ENCODE assay signal across 19 cellular contexts in the genomic region with DNA sequence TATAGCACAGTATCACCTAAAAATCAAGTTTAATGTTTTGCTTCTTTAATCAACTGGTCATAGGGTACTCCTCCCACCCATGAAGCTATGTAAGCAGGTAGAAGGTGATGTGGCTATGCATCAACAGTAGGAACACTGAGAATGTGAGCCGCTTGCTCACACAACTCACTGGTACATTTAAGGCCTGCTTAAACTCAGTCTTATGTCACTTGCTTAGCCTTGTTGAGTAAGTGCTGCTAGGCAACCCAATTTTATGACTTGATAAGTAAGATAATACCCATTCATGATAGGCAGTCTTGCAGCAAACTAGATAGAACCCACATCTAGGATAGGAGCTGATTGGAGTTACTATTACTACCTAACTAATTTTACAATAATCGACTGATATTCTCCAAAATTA.
A peak's percentile ranks its signal among the peaks of the same experiment; 100 is the strongest.
DNase-seq lines count a peak whose midpoint lies in the region; ATAC-seq, FAIRE-seq and TF ChIP-seq lines count a peak whose summit lies in the region.
"Had no signal": no experiment of that assay in that cellular context is flagged by ENCODE, and none has a peak within 500 bp of the region (broad histone marks: within the 10 kb centered on the region; RNA-seq: fewer than 3 reads in every experiment).

No MANE protein-coding gene starts in this region.

- no peaks in the 10 kb centered on the region for H3K27me3 ChIP-seq in PC-3 (ENCODE audit: low read length)
- no peaks in the 10 kb centered on the region for H3K27me3 ChIP-seq in small intestine (ENCODE audit: control insufficient read depth in 2 of 2, insufficient read depth in 2 of 2, low read length in 2 of 2)
- no peaks in the 10 kb centered on the region for H3K27me3 ChIP-seq in vagina
- H3K27me3 ChIP-seq: MG63, SJCRH30 had no signal

- H3K79me2 ChIP-seq in PC-3 (ENCODE audit: low read length): no peaks in the 10 kb centered on the region

- no peaks in the 10 kb centered on the region for H4K20me1 ChIP-seq in PC-3 (ENCODE audit: low read length)

- H3K36me3 ChIP-seq in PC-3 (ENCODE audit: low read depth, low read length) (no peaks in the 10 kb centered on the region), small intestine (ENCODE audit: control insufficient read depth in 2 of 2, insufficient read depth in 2 of 2, low read length in 2 of 2) (no peaks in the 10 kb centered on the region), vagina (no peaks in the 10 kb centered on the region)
- H3K36me3 ChIP-seq: MG63, SJCRH30 had no signal

- POLR2A ChIA-PET in PC-3 (lab: Charles Lee; ENCODE audit: unreplicated experiment): interaction anchor here (0.7 kb wide), 1 partner anchor 92 kb away, joined by 6 read pairs; no protein-coding TSS in a partner anchor

- H2AFZ ChIP-seq in PC-3 (ENCODE audit: low read length): no peak overlapping the region

- CTCF ChIA-PET in PC-3 (lab: Charles Lee): interaction anchor here (0.6 to 0.8 kb wide), 3 partner anchors 73 to 312 kb away, joined by 3 to 7 read pairs (median 5); no protein-coding TSS in a partner anchor

- H3K9ac ChIP-seq in PC-3 (ENCODE audit: low read length): no peak overlapping the region

- intact Hi-C loops in PC-3 (cut with micrococcal nuclease) (no loop called here), vagina (cut with DNase I) (no loop called here)

- no peaks in the 10 kb centered on the region for H3K9me3 ChIP-seq in PC-3 (ENCODE audit: low read length)
- no peaks in the 10 kb centered on the region for H3K9me3 ChIP-seq in small intestine (ENCODE audit: control insufficient read depth, low read depth)
- no peaks in the 10 kb centered on the region for H3K9me3 ChIP-seq in vagina
- H3K9me3 ChIP-seq: MG63, SJCRH30 had no signal

- no peak for TF ChIP-seq CTCF in PC-3 (conservative IDR thresholded peaks at IDR 0.05; ENCODE audit: low read depth, low read length)
- no peak for TF ChIP-seq CTCF in vagina (IDR thresholded peaks at IDR 0.05)

- no peak overlapping the region for H3K4me3 ChIP-seq in PC-3 (ENCODE audit: low read length)
- no peak overlapping the region for H3K4me3 ChIP-seq in small intestine (ENCODE audit: low read depth in 1 of 2, low read length in 2 of 2)
- H3K4me3 ChIP-seq in vagina: no peak overlapping the region
- H3K4me3 ChIP-seq: MG63, SJCRH30 had no signal

- H3K4me1 ChIP-seq in PC-3 (ENCODE audit: insufficient read depth, low read length): peaks cover 13% of the 10 kb centered on the region
- no peaks in the 10 kb centered on the region for H3K4me1 ChIP-seq in small intestine (ENCODE audit: control insufficient read depth in 2 of 2, insufficient read depth in 1 of 2, low read depth in 1 of 2, low read length in 1 of 2)
- H3K4me1 ChIP-seq in vagina: no peaks in the 10 kb centered on the region
- H3K4me1 ChIP-seq: SJCRH30 had no signal

- H3K9me2 ChIP-seq in PC-3 (replicated peaks; ENCODE audit: low read length): no peaks in the 10 kb centered on the region

- peak; percentile 76 for ATAC-seq in PC-3

- BruUV-seq in PC-3 (replicated peaks; lab: Mats Ljungman, UMichigan): no TSS peak

- no peak for DNase-seq in HTR-8/SVneo (ENCODE audit: insufficient read length, low spot score)
- DNase-seq in PC-3: peak; percentile 89
- DNase-seq in kidney tubule cell (ENCODE audit: low spot score): peak; percentile 13
- peak; percentile 58 for DNase-seq in small intestine
- DNase-seq in COLO668 (lab: John Stamatoyannopoulos, UW; ENCODE audit: unreplicated experiment): no peak
- no peak for DNase-seq in vagina (ENCODE audit: extremely low spot score in 2 of 2)
- DNase-seq in RKO (ENCODE audit: low spot score): no peak
- DNase-seq: ACHN, AML-193, DND-41, IMR-90, MG63, NCI-H1048, NCI-H1436, NCI-H2029, NCI-H510A, NCI-H82, SJCRH30 had no signal

- no peaks in the 10 kb centered on the region for H3F3A ChIP-seq in PC-3 (ENCODE audit: low read length, unreplicated experiment)

- H3K27ac ChIP-seq in PC-3 (ENCODE audit: low read length): peak overlapping the region; percentile 6
- H3K27ac ChIP-seq in small intestine (ENCODE audit: low read depth in 1 of 2, low read length in 1 of 2): no peak overlapping the region
- H3K27ac ChIP-seq in vagina: no peak overlapping the region
- H3K27ac ChIP-seq: C4-2B, SJCRH30 had no signal

- TF ChIP-seq POLR2A in vagina (IDR thresholded peaks at IDR 0.05): no peak

- 25 to 68% (median 29%) methylated on average over 2 of the region's 2 CpGs for whole genome bisulfite sequencing in small intestine, 3 donors

- peak; percentile 83 for FAIRE-seq in HTR-8/SVneo (lab: Jason Lieb, UNC)
- no peak for FAIRE-seq in small intestine (lab: Jason Lieb, UNC)

- H3K4me2 ChIP-seq in PC-3 (ENCODE audit: low read length): no peak overlapping the region

Comparison
In these comparisons a context has a peak if more than half of its experiments do, and no peak if none do; other contexts are left out.
1. DNase-seq: peak in PC-3 (single experiment), kidney tubule cell (single experiment) and small intestine (single experiment); none in HTR-8/SVneo (single experiment), COLO668 (single experiment), vagina (0 of 2) and RKO (single experiment).